ENCODE assay signal across 9 cellular contexts in the genomic region with DNA sequence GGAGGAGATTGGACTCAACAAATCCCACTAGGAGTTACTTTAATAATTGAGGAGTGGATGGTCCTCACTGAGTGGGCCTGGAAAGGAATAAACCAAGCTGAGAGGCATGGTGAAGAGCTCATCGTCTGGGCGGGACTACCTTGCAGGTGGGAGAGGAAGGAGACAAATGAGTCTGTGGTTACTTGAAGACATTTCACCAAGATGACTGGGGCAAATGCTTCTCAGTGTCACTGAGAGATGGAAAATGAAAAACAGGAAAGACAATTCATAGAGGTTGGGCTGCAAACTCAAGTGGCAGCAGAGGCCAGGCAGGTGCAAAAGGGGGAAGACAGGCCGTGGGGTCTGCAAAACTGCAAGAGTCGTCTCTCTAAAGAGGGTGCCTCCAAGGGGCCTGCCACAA. TPM values are rescaled to one million over a fixed set of nuclear protein-coding genes. Genes with fewer than 3 reads are reported as not detected.
DNase-seq lines count a peak whose midpoint lies in the region; ATAC-seq and TF ChIP-seq lines count a peak whose summit lies in the region.
"Had no signal": no experiment of that assay in that cellular context is flagged by ENCODE, and none has a peak within 500 bp of the region (broad histone marks: within the 10 kb centered on the region; RNA-seq: fewer than 3 reads in every experiment).

No MANE protein-coding gene starts in this region.

- peaks cover 16% of the 10 kb centered on the region for H3K27me3 Mint-ChIP-seq in WTC11 (ENCODE audit: low read depth)
- H3K27me3 Mint-ChIP-seq in endothelial cell (ENCODE audit: unreplicated experiment), result peaks cover 19% of the 10 kb centered on the region
- H3K27me3 Mint-ChIP-seq in stimulated activated naive CD8-positive, alpha-beta T cell treated with anti-CD3 and anti-CD28 coated beads, Interleukin-15, Interleukin-2, amounts not matched to agents 100 ng/mL and 50 ng/mL, for 24 hours, result no peaks in the 10 kb centered on the region

- H3K4me3 Mint-ChIP-seq in WTC11, result peak overlapping the region; percentile 81; the same call in 1 of the 2 replicates
- peak overlapping the region; percentile 92 for H3K4me3 Mint-ChIP-seq in endothelial cell (ENCODE audit: unreplicated experiment)
- peak overlapping the region; percentile 88 for H3K4me3 Mint-ChIP-seq in stimulated activated naive CD8-positive, alpha-beta T cell treated with anti-CD3 and anti-CD28 coated beads, Interleukin-15, Interleukin-2, amounts not matched to agents 100 ng/mL and 50 ng/mL, for 24 hours

- POLR2A ChIA-PET in WTC11 (lab: Charles Lee), result interaction anchor here (1.1 to 2.2 kb wide), 2 partner anchors 30 to 52 kb away, joined by 3 to 8 read pairs; a partner anchor contains a TSS

- no peak overlapping the region for H3K27ac Mint-ChIP-seq in WTC11
- peak overlapping the region; percentile 46 for H3K27ac Mint-ChIP-seq in endothelial cell (ENCODE audit: unreplicated experiment)
- peak overlapping the region; percentile 96 for H3K27ac Mint-ChIP-seq in stimulated activated naive CD8-positive, alpha-beta T cell treated with anti-CD3 and anti-CD28 coated beads, Interleukin-15, Interleukin-2, amounts not matched to agents 100 ng/mL and 50 ng/mL, for 24 hours

- H3K9me3 Mint-ChIP-seq in WTC11 (peaks cover 11% of the 10 kb centered on the region), endothelial cell (ENCODE audit: unreplicated experiment) (no peaks in the 10 kb centered on the region)
- H3K9me3 Mint-ChIP-seq in stimulated activated naive CD8-positive, alpha-beta T cell treated with anti-CD3 and anti-CD28 coated beads, Interleukin-15, Interleukin-2, amounts not matched to agents 100 ng/mL and 50 ng/mL, for 24 hours, result peaks cover 6% of the 10 kb centered on the region

- ATAC-seq in WTC11 (no peak), HG03039 (IDR thresholded peaks at IDR 0.05; ENCODE audit: unreplicated experiment) (no peak)

- H3K4me1 Mint-ChIP-seq in WTC11 (peaks cover 29% of the 10 kb centered on the region), endothelial cell (ENCODE audit: unreplicated experiment) (peaks cover 34% of the 10 kb centered on the region)
- peaks cover 39% of the 10 kb centered on the region for H3K4me1 Mint-ChIP-seq in stimulated activated naive CD8-positive, alpha-beta T cell treated with anti-CD3 and anti-CD28 coated beads, Interleukin-15, Interleukin-2, amounts not matched to agents 100 ng/mL and 50 ng/mL, for 24 hours (ENCODE audit: low read depth)

- CTCF ChIA-PET in WTC11 (lab: Charles Lee), result interaction anchor here (0.5 to 1.4 kb wide), 4 partner anchors 51 to 450 kb away, joined by 4 to 5 read pairs (median 4); a partner anchor contains a TSS

- H3K36me3 Mint-ChIP-seq in WTC11 (peaks cover 6% of the 10 kb centered on the region; the same call in 1 of the 2 replicates), endothelial cell (ENCODE audit: low read depth, unreplicated experiment) (peaks cover 16% of the 10 kb centered on the region)
- H3K36me3 Mint-ChIP-seq in stimulated activated naive CD8-positive, alpha-beta T cell treated with anti-CD3 and anti-CD28 coated beads, Interleukin-15, Interleukin-2, amounts not matched to agents 100 ng/mL and 50 ng/mL, for 24 hours (ENCODE audit: low read depth), result peaks cover 15% of the 10 kb centered on the region

- DNase-seq in activated T-cell treated with anti-CD3 and anti-CD28 coated beads for 1 hour (ENCODE audit: low read depth) (peak; percentile 9), activated T-cell treated with anti-CD3 and anti-CD28 coated beads for 4 hours (no peak), WTC11 (ENCODE audit: low spot score) (no peak), endothelial cell (ENCODE audit: low spot score) (no peak), hypothalamus (lab: John Stamatoyannopoulos, UW) (no peak), NCI-H1105 (lab: John Stamatoyannopoulos, UW) (no peak)
- DNase-seq: NCI-H446 had no signal

- TF ChIP-seq CTCF in WTC11 (IDR thresholded peaks at IDR 0.05) (no peak), endothelial cell (IDR thresholded peaks at IDR 0.05; ENCODE audit: unreplicated experiment) (no peak)

TF ChIP-seq in WTC11, 78 proteins besides CTCF, POLR2A, EP300 and RAD21:
- TF ChIP-seq NR1H2 (CRISPR knock-in tag; IDR thresholded peaks at IDR 0.05) (no peak), NFYB (CRISPR knock-in tag; conservative IDR thresholded peaks at IDR 0.05; ENCODE audit: low read depth) (no peak), JUN (CRISPR knock-in tag; IDR thresholded peaks at IDR 0.05) (no peak), ZNF671 (CRISPR knock-in tag; IDR thresholded peaks at IDR 0.05) (no peak)
- TF ChIP-seq, protein P1, sequence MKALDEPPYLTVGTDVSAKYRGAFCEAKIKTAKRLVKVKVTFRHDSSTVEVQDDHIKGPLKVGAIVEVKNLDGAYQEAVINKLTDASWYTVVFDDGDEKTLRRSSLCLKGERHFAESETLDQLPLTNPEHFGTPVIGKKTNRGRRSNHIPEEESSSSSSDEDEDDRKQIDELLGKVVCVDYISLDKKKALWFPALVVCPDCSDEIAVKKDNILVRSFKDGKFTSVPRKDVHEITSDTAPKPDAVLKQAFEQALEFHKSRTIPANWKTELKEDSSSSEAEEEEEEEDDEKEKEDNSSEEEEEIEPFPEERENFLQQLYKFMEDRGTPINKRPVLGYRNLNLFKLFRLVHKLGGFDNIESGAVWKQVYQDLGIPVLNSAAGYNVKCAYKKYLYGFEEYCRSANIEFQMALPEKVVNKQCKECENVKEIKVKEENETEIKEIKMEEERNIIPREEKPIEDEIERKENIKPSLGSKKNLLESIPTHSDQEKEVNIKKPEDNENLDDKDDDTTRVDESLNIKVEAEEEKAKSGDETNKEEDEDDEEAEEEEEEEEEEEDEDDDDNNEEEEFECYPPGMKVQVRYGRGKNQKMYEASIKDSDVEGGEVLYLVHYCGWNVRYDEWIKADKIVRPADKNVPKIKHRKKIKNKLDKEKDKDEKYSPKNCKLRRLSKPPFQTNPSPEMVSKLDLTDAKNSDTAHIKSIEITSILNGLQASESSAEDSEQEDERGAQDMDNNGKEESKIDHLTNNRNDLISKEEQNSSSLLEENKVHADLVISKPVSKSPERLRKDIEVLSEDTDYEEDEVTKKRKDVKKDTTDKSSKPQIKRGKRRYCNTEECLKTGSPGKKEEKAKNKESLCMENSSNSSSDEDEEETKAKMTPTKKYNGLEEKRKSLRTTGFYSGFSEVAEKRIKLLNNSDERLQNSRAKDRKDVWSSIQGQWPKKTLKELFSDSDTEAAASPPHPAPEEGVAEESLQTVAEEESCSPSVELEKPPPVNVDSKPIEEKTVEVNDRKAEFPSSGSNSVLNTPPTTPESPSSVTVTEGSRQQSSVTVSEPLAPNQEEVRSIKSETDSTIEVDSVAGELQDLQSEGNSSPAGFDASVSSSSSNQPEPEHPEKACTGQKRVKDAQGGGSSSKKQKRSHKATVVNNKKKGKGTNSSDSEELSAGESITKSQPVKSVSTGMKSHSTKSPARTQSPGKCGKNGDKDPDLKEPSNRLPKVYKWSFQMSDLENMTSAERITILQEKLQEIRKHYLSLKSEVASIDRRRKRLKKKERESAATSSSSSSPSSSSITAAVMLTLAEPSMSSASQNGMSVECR (CRISPR knock-in tag; IDR thresholded peaks at IDR 0.05; ENCODE audit: borderline replicate concordance), result no peak

RNA-seq across cellular contexts. Expression of a gene that starts 1.5 kb away (rescaled TPM):
- total RNA-seq in WTC11 (2021) (3.7 to 7.2 TPM (median 4.2 TPM) in 3 replicates), endothelial cell (ENCODE audit: unreplicated experiment) (114 TPM)

RNA-seq across cellular contexts. Expression of a gene that starts 52.0 kb away (rescaled TPM):
- total RNA-seq in WTC11 (2021) (32.0 to 37.7 TPM (median 32.9 TPM) in 3 replicates), endothelial cell (ENCODE audit: unreplicated experiment) (12.3 TPM)

Comparison
In these comparisons a context has a peak if more than half of its experiments do, and no peak if none do; other contexts are left out.
1. RNA of a gene that starts 1.5 kb away (total RNA-seq): 114 TPM in endothelial cell (single experiment); 3.7 to 7.2 TPM in WTC11; every median in the first group is over 10 times any median in the second.
2. Peak in every context shown above with its lines, with median percentiles within 50 percentile points of each other: H3K4me3 Mint-ChIP-seq.